Comparison of ENCODE assay signal across 1 cellular context in genomic region chr3:44047796-44048195, GRCh38.
TF ChIP-seq lines count a peak whose summit lies in the region.

No MANE protein-coding gene starts in this region.

TF ChIP-seq in GM23338, 12 proteins besides CTCF, POLR2A, EP300 and RAD21 (continued from another document):
- TF ChIP-seq ZNF462 (CRISPR knock-in tag; IDR thresholded peaks at IDR 0.05) (no peak), JUNB (IDR thresholded peaks at IDR 0.05; ENCODE audit: unreplicated experiment) (no peak), EZH2phosphoT487 (IDR thresholded peaks at IDR 0.05; ENCODE audit: unreplicated experiment) (no peak), STAT1 (IDR thresholded peaks at IDR 0.05; ENCODE audit: unreplicated experiment) (no peak), EZH2 (IDR thresholded peaks at IDR 0.05; ENCODE audit: low read depth, unreplicated experiment) (no peak), ZNF114 (CRISPR knock-in tag; IDR thresholded peaks at IDR 0.05) (no peak), ETS1 (IDR thresholded peaks at IDR 0.05) (no peak), REST (IDR thresholded peaks at IDR 0.05; ENCODE audit: unreplicated experiment) (no peak), ZNF331 (CRISPR knock-in tag; IDR thresholded peaks at IDR 0.05; ENCODE audit: low read depth) (no peak), NANOG (IDR thresholded peaks at IDR 0.05; ENCODE audit: borderline replicate concordance) (no peak)
TF ChIP-seq in GM23338: peak in this region for 0.
